In genomic region chr6:146613947-146614346, GRCh38 we compare ENCODE assay signal across 3 cellular contexts.
TF ChIP-seq lines count a peak whose summit lies in the region.

No MANE protein-coding gene starts in this region.

TF ChIP-seq in HepG2, 621 proteins besides CTCF, POLR2A, EP300 and RAD21:
- TF ChIP-seq HMGA1 (CRISPR knock-in tag; conservative IDR thresholded peaks at IDR 0.05) (no peak), HNRNPK (IDR thresholded peaks at IDR 0.05; ENCODE audit: low read depth, low read length, poor library complexity, severe bottlenecking) (peak; percentile 90)
TF ChIP-seq in HepG2: peak in this region for 1.

TF ChIP-seq in K562, 482 proteins besides CTCF, POLR2A, EP300 and RAD21:
- TF ChIP-seq PCBP2 (IDR thresholded peaks at IDR 0.05; ENCODE audit: low read depth, low read length, poor library complexity, severe bottlenecking): peak; percentile 87
- no peak for TF ChIP-seq NEUROD1 (IDR thresholded peaks at IDR 0.05; ENCODE audit: borderline replicate concordance, low read depth, low read length, partially characterized antibody)
- peak; percentile 61 for TF ChIP-seq HNRNPK (IDR thresholded peaks at IDR 0.05; ENCODE audit: low read depth, low read length, poor library complexity, severe bottlenecking)

TF ChIP-seq in SK-N-SH treated with all-trans-retinoic acid at 6 μM for 48 hours, 23 proteins besides CTCF, POLR2A, EP300 and RAD21:
- TF ChIP-seq ZC3H10 (CRISPR knock-in tag; IDR thresholded peaks at IDR 0.05): no peak
- TF ChIP-seq POU6F1 (CRISPR knock-in tag; IDR thresholded peaks at IDR 0.05; ENCODE audit: borderline replicate concordance, low read depth): no peak
- no peak for TF ChIP-seq GLIS3 (CRISPR knock-in tag; IDR thresholded peaks at IDR 0.05)
- no peak for TF ChIP-seq ARNTL (CRISPR knock-in tag; IDR thresholded peaks at IDR 0.05; ENCODE audit: borderline replicate concordance, low read depth)
- no peak for TF ChIP-seq ESRRG (CRISPR knock-in tag; IDR thresholded peaks at IDR 0.05)
- no peak for TF ChIP-seq RARB (CRISPR knock-in tag; IDR thresholded peaks at IDR 0.05)
- no peak for TF ChIP-seq SNAI2 (CRISPR knock-in tag; IDR thresholded peaks at IDR 0.05)
TF ChIP-seq in SK-N-SH treated with all-trans-retinoic acid at 6 μM for 48 hours: peak in this region for 0.
